ENCODE assay signal across 13 cellular contexts in genomic region chr16:84993926-84994325, GRCh38. TPM values are rescaled to one million over a fixed set of nuclear protein-coding genes. Genes with fewer than 3 reads are reported as not detected.
DNase-seq lines count a peak whose midpoint lies in the region; ATAC-seq and TF ChIP-seq lines count a peak whose summit lies in the region.
"Had no signal": no experiment of that assay in that cellular context is flagged by ENCODE, and none has a peak within 500 bp of the region (broad histone marks: within the 10 kb centered on the region; RNA-seq: fewer than 3 reads in every experiment).

No MANE protein-coding gene starts in this region.

- intact Hi-C loops in adrenal gland (cut with DNase I) (no loop called here), left lung (cut with DNase I) (no loop called here)

- no peak for DNase-seq in adrenal gland
- DNase-seq in left lung = no peak
- no peak for DNase-seq in epidermal melanocyte (ENCODE audit: insufficient read length, low spot score)
- DNase-seq in SKM-1 (lab: John Stamatoyannopoulos, UW; ENCODE audit: unreplicated experiment) = no peak
- no peak for DNase-seq in SIG-M5 (lab: John Stamatoyannopoulos, UW)
- no peak for DNase-seq in OCI-M1 (lab: John Stamatoyannopoulos, UW)
- DNase-seq: activated naive CD8-positive, alpha-beta T cell treated with anti-CD3 and anti-CD28 coated beads, Interleukin-2, amount 50 U/mL, for 24 hours; effector CD4-positive, alpha-beta T cell; NCI-H2029 treated with DMSO at 0.1 percent for 48 hours; T-helper 2 cell had no signal

- TF ChIP-seq POLR2A in adrenal gland (IDR thresholded peaks at IDR 0.05) = no peak

- H3K36me3 ChIP-seq in BLaER1 treated with 17β-estradiol and CSF1 and Interleukin-3, amounts not matched to agents 10 nM and 100 nM = peaks cover 61 to 89% (median 79%) of the 10 kb centered on the region in 11 experiments
- H3K36me3 ChIP-seq in adrenal gland (replicated peaks in 1 of 2) (peaks cover 0 to 36% of the 10 kb centered on the region in 2 donors), left lung (peaks cover 0 to 49% of the 10 kb centered on the region in 2 donors)

- peaks cover 0 to 95% (median 18%) of the 10 kb centered on the region in 11 experiments; a peak in 14 of 22 replicates for H4K20me1 ChIP-seq in BLaER1 treated with 17β-estradiol and CSF1 and Interleukin-3, amounts not matched to agents 10 nM and 100 nM

- no peak overlapping the region for H3K4me3 ChIP-seq in BLaER1 treated with 17β-estradiol and CSF1 and Interleukin-3, amounts not matched to agents 10 nM and 100 nM
- H3K4me3 ChIP-seq in adrenal gland (no peak overlapping the region), left lung (peak overlapping the region in 1 of 2 donors; percentile 3), skin epidermis (no peak overlapping the region)
- H3K4me3 ChIP-seq: heart left ventricle had no signal

- no peaks in the 10 kb centered on the region for H3K27me3 ChIP-seq in BLaER1 treated with 17β-estradiol and CSF1 and Interleukin-3, amounts not matched to agents 10 nM and 100 nM
- H3K27me3 ChIP-seq in adrenal gland (no peaks in the 10 kb centered on the region), left lung (no peaks in the 10 kb centered on the region)
- H3K27me3 ChIP-seq: heart left ventricle had no signal

- peak; percentile 20 for ATAC-seq in left lung
- ATAC-seq: activated naive CD8-positive, alpha-beta T cell treated with anti-CD3 and anti-CD28 coated beads, Interleukin-2, amount 50 U/mL, for 24 hours had no signal

- peak overlapping the region in 10 of 11 experiments; percentile 45 to 89 (median 82); a peak in 20 of 22 replicates for H3K27ac ChIP-seq in BLaER1 treated with 17β-estradiol and CSF1 and Interleukin-3, amounts not matched to agents 10 nM and 100 nM
- H3K27ac ChIP-seq in adrenal gland (peak overlapping the region in 4 of 5 donors; percentile 38 to 86 (median 84)), left lung (peak overlapping the region; percentile 88 to 92), skin epidermis (peak overlapping the region in 19 of 21 experiments; percentile 48 to 91 (median 79))

- TF ChIP-seq CTCF in adrenal gland (IDR thresholded peaks at IDR 0.05) (no peak), left lung (IDR thresholded peaks at IDR 0.05) (no peak)

- 91 to 95% (median 92%) methylated on average over 6 to 8 of the region's 8 CpGs for WGBS in adrenal gland, 4 donors

- H3K9me3 ChIP-seq in BLaER1 treated with 17β-estradiol and CSF1 and Interleukin-3, amounts not matched to agents 10 nM and 100 nM (replicated peaks in 1 of 11) = peaks cover 0 to 9% (median 0%) of the 10 kb centered on the region in 11 experiments; a peak in 5 of 22 replicates
- H3K9me3 ChIP-seq in adrenal gland (replicated peaks in 1 of 3) (no peaks in the 10 kb centered on the region), left lung (no peaks in the 10 kb centered on the region)
- H3K9me3 ChIP-seq: heart left ventricle had no signal

- H3K4me1 ChIP-seq in BLaER1 treated with 17β-estradiol and CSF1 and Interleukin-3, amounts not matched to agents 10 nM and 100 nM = peaks cover 0 to 87% (median 46%) of the 10 kb centered on the region in 10 experiments; a peak in 19 of 20 replicates
- H3K4me1 ChIP-seq in adrenal gland (replicated peaks in 1 of 2) (peaks cover 14 to 26% of the 10 kb centered on the region in 2 donors), left lung (peaks cover 33 to 70% of the 10 kb centered on the region in 2 donors)

- peak overlapping the region in 8 of 11 experiments; percentile 36 to 77 (median 70); a peak in 12 of 22 replicates for H3K9ac ChIP-seq in BLaER1 treated with 17β-estradiol and CSF1 and Interleukin-3, amounts not matched to agents 10 nM and 100 nM

- H3K4me2 ChIP-seq in BLaER1 treated with 17β-estradiol and CSF1 and Interleukin-3, amounts not matched to agents 10 nM and 100 nM = peak overlapping the region in 8 of 11 experiments; percentile 21 to 92 (median 81); a peak in 14 of 22 replicates

RNA-seq across cellular contexts. Expression of gene ZDHHC7, which starts 17.4 kb away (rescaled TPM):
- total RNA-seq in adrenal gland (10 to 100 TPM; 39.7 to 74.6 (median 47.2) TPM), left lung (10 to 100 TPM; 69.8 to 82.3 TPM)
- 10 to 100 TPM; 22.5 to 34.8 (median 24.4) TPM for polyA plus RNA-seq in adrenal gland

RNA-seq across cellular contexts. Expression of gene KIAA0513, which starts 33.7 kb away (rescaled TPM):
- total RNA-seq in adrenal gland = 10 to 100 TPM; 13.7 to 36.7 (median 22.8) TPM
- polyA plus RNA-seq in adrenal gland = 10 to 100 TPM in 1 of 3 donors, 1 to 10 TPM in 2; 8.6 to 12.2 (median 9.5) TPM
- total RNA-seq in left lung = 10 to 100 TPM; 22.6 to 31.7 TPM
